15 cellular contexts compared by ENCODE assay signal in genomic region chr15:43879386-43880355, GRCh38.
"Had no signal": no experiment of that assay in that cellular context is flagged by ENCODE, and none has a peak within 500 bp of the region (broad histone marks: within the 10 kb centered on the region; RNA-seq: fewer than 3 reads in every experiment).

No MANE protein-coding gene starts in this region.

- ATAC-seq: activated CD8-positive, alpha-beta T cell treated with anti-CD3 and anti-CD28 coated beads for 36 hours; activated T-helper 17 cell treated with anti-CD3 and anti-CD28 coated beads, Interleukin-2, amount 50 U/mL, for 72 hours had no signal

- H3K4me1 ChIP-seq: adrenal gland, right lobe of liver, suprapubic skin, upper lobe of left lung had no signal

- DNase-seq: activated CD8-positive, alpha-beta T cell treated with anti-CD3 and anti-CD28 coated beads for 36 hours; activated naive CD4-positive, alpha-beta T cell treated with anti-CD3 and anti-CD28 coated beads, Interleukin-2, amount 50 U/mL, for 16 hours; foreskin fibroblast; glutamatergic neuron; midbrain; posterior cingulate gyrus; right lobe of liver; stimulated activated CD4-positive, alpha-beta T cell treated with anti-CD3 and anti-CD28 coated beads, Interleukin-12 subunit alpha, Interleukin-12 subunit beta, amount 100 ng/mL, for 4 hours; stimulated activated naive CD4-positive, alpha-beta T cell treated with Interleukin-2 at 50 U/mL for 16 hours; T-helper 9 cell; upper lobe of left lung had no signal

- H3K27ac ChIP-seq: adrenal gland, esophagus muscularis mucosa, right lobe of liver, suprapubic skin, upper lobe of left lung had no signal

- H3K36me3 ChIP-seq: adrenal gland, right lobe of liver, upper lobe of left lung had no signal

- H3K4me3 ChIP-seq: adrenal gland, esophagus muscularis mucosa, right lobe of liver, suprapubic skin, upper lobe of left lung had no signal

- H3K9me3 ChIP-seq: adrenal gland, esophagus muscularis mucosa, right lobe of liver, suprapubic skin, upper lobe of left lung had no signal

- H3K27me3 ChIP-seq: adrenal gland, esophagus muscularis mucosa, right lobe of liver, suprapubic skin, upper lobe of left lung had no signal
